Comparison of ENCODE assay signal across 26 cellular contexts in genomic region chr11:94708176-94708575, GRCh38.
"Had no signal": no experiment of that assay in that cellular context is flagged by ENCODE, and none has a peak within 500 bp of the region (broad histone marks: within the 10 kb centered on the region; RNA-seq: fewer than 3 reads in every experiment).

No MANE protein-coding gene starts in this region.

- H3K4me3 ChIP-seq: ascending aorta, lung, right lobe of liver, testis, upper lobe of left lung, vagina had no signal

- H3K36me3 ChIP-seq: ascending aorta, left ventricle myocardium inferior, neutrophil, right lobe of liver, upper lobe of left lung, vagina had no signal

- DNase-seq: activated CD4-positive, alpha-beta memory T cell treated with anti-CD3 and anti-CD28 coated beads for 36 hours; activated CD4-positive, alpha-beta T cell treated with anti-CD3 and anti-CD28 coated beads, Interleukin-2, amount 10 ng/mL, durations not matched to agents 24 days and 14 days; activated CD4-positive, CD25-positive, alpha-beta regulatory T cell treated with anti-CD3 and anti-CD28 coated beads, Interleukin-2, amount 50 U/mL, for 72 hours; activated CD8-positive, alpha-beta memory T cell treated with anti-CD3 and anti-CD28 coated beads, Interleukin-2, amount 50 U/mL, for 4 hours; activated gamma-delta T cell; activated naive CD4-positive, alpha-beta T cell treated with anti-CD3 and anti-CD28 coated beads, Interleukin-2, amount 10 ng/mL, durations not matched to agents 7 days and 5 days; activated naive CD8-positive, alpha-beta T cell treated with anti-CD3 and anti-CD28 coated beads, Interleukin-2, amount 10 ng/mL, durations not matched to agents 7 days and 5 days; activated T-cell treated with anti-CD3 and anti-CD28 coated beads, Interleukin-2, amount 50 U/mL, for 1 hour; caudate nucleus; endodermal cell; head of caudate nucleus; left ventricle myocardium inferior; naive B cell; nephron progenitor cell; right lobe of liver; stimulated activated CD4-positive, alpha-beta T cell treated with anti-CD3 and anti-CD28 coated beads, Interleukin-12 subunit alpha, Interleukin-12 subunit beta, amount 100 ng/mL, for 4 hours; stimulated activated CD4-positive, alpha-beta T cell treated with anti-CD3 and anti-CD28 coated beads, Interleukin-4, amount 100 ng/mL, for 1 hour; stimulated activated naive CD8-positive, alpha-beta T cell treated with anti-CD3 and anti-CD28 coated beads, Interleukin-15, Interleukin-2, amounts not matched to agents 100 U/mL and 50 U/mL, for 24 hours; T-helper 1 cell; testis; upper lobe of left lung had no signal

- H3K4me1 Mint-ChIP-seq: activated CD4-positive, alpha-beta T cell treated with anti-CD3 and anti-CD28 coated beads, Interleukin-2, amount 10 ng/mL, durations not matched to agents 24 days and 14 days; activated naive CD4-positive, alpha-beta T cell treated with anti-CD3 and anti-CD28 coated beads, Interleukin-2, amount 10 ng/mL, durations not matched to agents 7 days and 5 days; activated naive CD8-positive, alpha-beta T cell treated with anti-CD3 and anti-CD28 coated beads, Interleukin-2, amount 10 ng/mL, durations not matched to agents 7 days and 5 days; naive B cell had no signal

- H3K27ac Mint-ChIP-seq: activated CD4-positive, alpha-beta memory T cell treated with anti-CD3 and anti-CD28 coated beads for 36 hours; activated CD4-positive, alpha-beta T cell treated with anti-CD3 and anti-CD28 coated beads, Interleukin-2, amount 10 ng/mL, durations not matched to agents 24 days and 14 days; activated naive CD4-positive, alpha-beta T cell treated with anti-CD3 and anti-CD28 coated beads, Interleukin-2, amount 10 ng/mL, durations not matched to agents 7 days and 5 days; activated naive CD8-positive, alpha-beta T cell treated with anti-CD3 and anti-CD28 coated beads, Interleukin-2, amount 10 ng/mL, durations not matched to agents 7 days and 5 days; endodermal cell; naive B cell; nephron progenitor cell had no signal

- H3K27ac ChIP-seq: ascending aorta, left ventricle myocardium inferior, neutrophil, right lobe of liver, testis, upper lobe of left lung, vagina had no signal

- H3K36me3 Mint-ChIP-seq: activated CD4-positive, alpha-beta memory T cell treated with anti-CD3 and anti-CD28 coated beads for 36 hours; activated naive CD4-positive, alpha-beta T cell treated with anti-CD3 and anti-CD28 coated beads, Interleukin-2, amount 10 ng/mL, durations not matched to agents 7 days and 5 days; activated naive CD8-positive, alpha-beta T cell treated with anti-CD3 and anti-CD28 coated beads, Interleukin-2, amount 10 ng/mL, durations not matched to agents 7 days and 5 days; brain; naive B cell had no signal

- H3K4me1 ChIP-seq: ascending aorta, left ventricle myocardium inferior, right lobe of liver, testis, upper lobe of left lung, vagina had no signal

- H3K9me3 ChIP-seq: ascending aorta, neutrophil, right lobe of liver, testis, upper lobe of left lung, vagina had no signal

- H3K27me3 Mint-ChIP-seq: brain had no signal

- H3K27me3 ChIP-seq: ascending aorta, right lobe of liver, testis, upper lobe of left lung, vagina had no signal

- H3K4me3 Mint-ChIP-seq: activated CD4-positive, alpha-beta memory T cell treated with anti-CD3 and anti-CD28 coated beads for 36 hours; activated CD4-positive, alpha-beta T cell treated with anti-CD3 and anti-CD28 coated beads, Interleukin-2, amount 10 ng/mL, durations not matched to agents 24 days and 14 days; activated naive CD4-positive, alpha-beta T cell treated with anti-CD3 and anti-CD28 coated beads, Interleukin-2, amount 10 ng/mL, durations not matched to agents 7 days and 5 days; activated naive CD8-positive, alpha-beta T cell treated with anti-CD3 and anti-CD28 coated beads, Interleukin-2, amount 10 ng/mL, durations not matched to agents 7 days and 5 days; brain; endodermal cell; naive B cell; nephron progenitor cell had no signal

- H3K9me3 Mint-ChIP-seq: activated CD4-positive, alpha-beta memory T cell treated with anti-CD3 and anti-CD28 coated beads for 36 hours; activated CD4-positive, alpha-beta T cell treated with anti-CD3 and anti-CD28 coated beads, Interleukin-2, amount 10 ng/mL, durations not matched to agents 24 days and 14 days; activated naive CD4-positive, alpha-beta T cell treated with anti-CD3 and anti-CD28 coated beads, Interleukin-2, amount 10 ng/mL, durations not matched to agents 7 days and 5 days; brain; endodermal cell; nephron progenitor cell had no signal
